ENCODE assay signal across 20 cellular contexts in the genomic region with DNA sequence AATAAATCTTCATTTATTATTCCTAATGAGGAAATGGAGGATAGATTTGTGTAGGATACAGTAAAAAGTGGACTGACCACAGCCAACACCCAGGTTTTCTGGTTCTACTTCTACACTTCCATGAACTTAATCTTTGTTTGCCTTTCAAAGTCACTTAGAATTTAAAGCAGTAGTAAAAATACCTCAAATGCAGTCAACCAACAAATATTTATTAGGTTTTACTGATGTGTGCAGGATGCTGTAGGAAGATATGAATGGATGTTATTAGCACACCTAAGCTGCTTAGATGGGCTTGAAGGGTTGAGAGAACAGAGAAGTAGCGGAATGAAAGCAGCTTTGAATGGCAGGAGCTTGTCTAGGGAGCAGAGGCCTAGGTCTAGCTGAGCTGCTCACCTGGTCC.
A peak's percentile ranks its signal among the peaks of the same experiment; 100 is the strongest.
DNase-seq lines count a peak whose midpoint lies in the region; ATAC-seq, FAIRE-seq and TF ChIP-seq lines count a peak whose summit lies in the region.
"Had no signal": no experiment of that assay in that cellular context is flagged by ENCODE, and none has a peak within 500 bp of the region (broad histone marks: within the 10 kb centered on the region; RNA-seq: fewer than 3 reads in every experiment).

No MANE protein-coding gene starts in this region.

- no peak for FAIRE-seq in HTR-8/SVneo (lab: Jason Lieb, UNC)
- FAIRE-seq: GM19239, H54 had no signal

- intact Hi-C loops in cardiac septum (cut with DNase I), result no loop called here

- H3K4me3 Mint-ChIP-seq in activated T-cell treated with anti-CD3 and anti-CD28 coated beads, Interleukin-2, amount 50 U/mL, for 72 hours, result no peak overlapping the region
- H3K4me3 Mint-ChIP-seq in stimulated activated memory B cell treated with anti-CD40 and anti-IgM and Interleukin-4, amounts not matched to agents 10 μg/mL and 1 μg/mL and 100 μg/mL, for 72 hours, result no peak overlapping the region
- H3K4me3 Mint-ChIP-seq: CD4-positive, alpha-beta T cell had no signal

- H3K4me1 Mint-ChIP-seq in activated T-cell treated with anti-CD3 and anti-CD28 coated beads, Interleukin-2, amount 50 U/mL, for 72 hours (ENCODE audit: low read depth), result peaks cover 34% of the 10 kb centered on the region
- peaks cover 35% of the 10 kb centered on the region for H3K4me1 Mint-ChIP-seq in stimulated activated memory B cell treated with anti-CD40 and anti-IgM and Interleukin-4, amounts not matched to agents 10 μg/mL and 1 μg/mL and 100 μg/mL, for 72 hours

- no peaks in the 10 kb centered on the region for H3K27me3 Mint-ChIP-seq in activated T-cell treated with anti-CD3 and anti-CD28 coated beads, Interleukin-2, amount 50 U/mL, for 72 hours (ENCODE audit: low read depth)
- no peaks in the 10 kb centered on the region for H3K27me3 Mint-ChIP-seq in stimulated activated memory B cell treated with anti-CD40 and anti-IgM and Interleukin-4, amounts not matched to agents 10 μg/mL and 1 μg/mL and 100 μg/mL, for 72 hours
- H3K27me3 Mint-ChIP-seq: CD4-positive, alpha-beta T cell had no signal

- ATAC-seq in activated T-cell treated with anti-CD3 and anti-CD28 coated beads, Interleukin-2, amount 50 U/mL, for 72 hours (replicated peaks in 1 of 2), result no peak
- no peak for ATAC-seq in stimulated activated memory B cell treated with anti-CD40 and anti-IgM and Interleukin-4, amounts not matched to agents 10 μg/mL and 1 μg/mL and 100 μg/mL, for 72 hours
- ATAC-seq: HCT116 had no signal

- H3K27ac ChIP-seq in VCaP, result peak overlapping the region; percentile 18; the same call in 1 of the 2 replicates
- H3K27ac ChIP-seq: 22Rv1, GM23248, HL-60 had no signal

- H3K9me3 Mint-ChIP-seq in activated T-cell treated with anti-CD3 and anti-CD28 coated beads, Interleukin-2, amount 50 U/mL, for 72 hours, result peaks cover 0 to 6% of the 10 kb centered on the region in 2 donors
- peaks cover 3% of the 10 kb centered on the region for H3K9me3 Mint-ChIP-seq in stimulated activated memory B cell treated with anti-CD40 and anti-IgM and Interleukin-4, amounts not matched to agents 10 μg/mL and 1 μg/mL and 100 μg/mL, for 72 hours

- peaks cover 4 to 8% of the 10 kb centered on the region in 2 donors for H3K36me3 Mint-ChIP-seq in activated T-cell treated with anti-CD3 and anti-CD28 coated beads, Interleukin-2, amount 50 U/mL, for 72 hours (ENCODE audit: insufficient read depth in 2 of 2)
- no peaks in the 10 kb centered on the region for H3K36me3 Mint-ChIP-seq in stimulated activated memory B cell treated with anti-CD40 and anti-IgM and Interleukin-4, amounts not matched to agents 10 μg/mL and 1 μg/mL and 100 μg/mL, for 72 hours

- no peak for TF ChIP-seq CTCF in VCaP (conservative IDR thresholded peaks at IDR 0.05)

- DNase-seq in activated T-cell treated with anti-CD3 and anti-CD28 coated beads, Interleukin-2, amount 50 U/mL, for 72 hours, result no peak
- DNase-seq in activated T-cell treated with anti-CD3 and anti-CD28 coated beads, Interleukin-2, amount 50 U/mL, for 1 hour, result no peak
- DNase-seq in kidney tubule cell (ENCODE audit: low spot score) (peak; percentile 47), cardiac septum (ENCODE audit: low spot score) (no peak), NAMALWA (ENCODE audit: low spot score) (no peak), HTR-8/SVneo (ENCODE audit: insufficient read length, low spot score) (no peak)
- DNase-seq: AML-193; C1 segment of cervical spinal cord; CD4-positive, alpha-beta T cell; COR-L47; DND-41; GDM1; GM23248 had no signal

- peak overlapping the region; percentile 59 for H3K27ac Mint-ChIP-seq in activated T-cell treated with anti-CD3 and anti-CD28 coated beads, Interleukin-2, amount 50 U/mL, for 72 hours
- peak overlapping the region; percentile 32 for H3K27ac Mint-ChIP-seq in stimulated activated memory B cell treated with anti-CD40 and anti-IgM and Interleukin-4, amounts not matched to agents 10 μg/mL and 1 μg/mL and 100 μg/mL, for 72 hours
- H3K27ac Mint-ChIP-seq: CD4-positive, alpha-beta T cell had no signal
